Comparison of ENCODE assay signal across 8 cellular contexts in genomic region chr15:31360843-31361763, GRCh38. TPM values are rescaled to one million over a fixed set of nuclear protein-coding genes. Genes with fewer than 3 reads are reported as not detected.
A peak's percentile ranks its signal among the peaks of the same experiment; 100 is the strongest.
DNase-seq lines count a peak whose midpoint lies in the region; ATAC-seq, FAIRE-seq and TF ChIP-seq lines count a peak whose summit lies in the region.

No MANE protein-coding gene starts in this region.

- H3K36me3 ChIP-seq in liver (ENCODE audit: control insufficient read depth in 4 of 4, insufficient read depth in 3 of 4, low read depth in 1 of 4, low read length in 3 of 4) (no peaks in the 10 kb centered on the region), HepG2 (replicated peaks in 1 of 2; ENCODE audit: control insufficient read depth in 1 of 2, insufficient read depth in 2 of 2, low read length in 2 of 2) (0 out of 5 replicates have a peak, but pooled peaks cover 0 to 4% of the 10 kb centered on the region in 2 experiments)

- DNase-seq in HepG2 (ENCODE audit: low spot score), result no peak
- DNase-seq in NCI-H2196 (lab: John Stamatoyannopoulos, UW; ENCODE audit: unreplicated experiment), result peak; percentile 41
- peak; percentile 95 for DNase-seq in activated CD8-positive, alpha-beta T cell treated with anti-CD3 and anti-CD28 coated beads, Interleukin-2, amount 10 ng/mL, durations not matched to agents 7 days and 5 days
- DNase-seq in foreskin keratinocyte, result no peak
- peak; percentile 43 to 53 for DNase-seq in stimulated activated CD8-positive, alpha-beta memory T cell treated with anti-CD3 and anti-CD28 coated beads, Interleukin-7, amount 100 ng/mL, for 1 hour (ENCODE audit: low read depth in 2 of 2)
- no peak for DNase-seq in NCI-H446 treated with DMSO at 0.1 percent for 48 hours (lab: John Stamatoyannopoulos, UW)

- intact Hi-C loops in HepG2 (cut with micrococcal nuclease; ENCODE audit: unreplicated experiment), result no loop called here

- no peaks in the 10 kb centered on the region for H3K27me3 ChIP-seq in liver (ENCODE audit: control insufficient read depth in 4 of 4, insufficient read depth in 4 of 4, low read length in 3 of 4)
- H3K27me3 ChIP-seq in HepG2 (ENCODE audit: control insufficient read depth in 1 of 2, insufficient read depth in 2 of 2, low read length in 2 of 2), result no peaks in the 10 kb centered on the region
- H3K27me3 ChIP-seq in foreskin keratinocyte, result no peaks in the 10 kb centered on the region

- BruUV-seq in HepG2 (replicated peaks; lab: Mats Ljungman, UMichigan), result no TSS peak

- TF ChIP-seq CTCF in liver (IDR thresholded peaks at IDR 0.05; ENCODE audit: low read depth, low read length, missing input control) (no peak), HepG2 (CRISPR knock-in tag; IDR thresholded peaks at IDR 0.05) (no peak), foreskin keratinocyte (conservative IDR thresholded peaks at IDR 0.05) (peak; percentile 28)

- no peaks in the 10 kb centered on the region for H3K27me3 Mint-ChIP-seq in activated CD8-positive, alpha-beta T cell treated with anti-CD3 and anti-CD28 coated beads, Interleukin-2, amount 10 ng/mL, durations not matched to agents 7 days and 5 days (ENCODE audit: low read depth)

- TF ChIP-seq RAD21 in liver (IDR thresholded peaks at IDR 0.05) (peak in 1 of 2 donors; percentile 8), HepG2 (CRISPR knock-in tag; IDR thresholded peaks at IDR 0.05) (no peak)

- TF ChIP-seq EP300 in HepG2 (IDR thresholded peaks at IDR 0.05; ENCODE audit: low read depth in 2 of 2, low read length in 2 of 2), result no peak
- no peak for TF ChIP-seq EP300 in HepG2 (CRISPR knock-in tag; IDR thresholded peaks at IDR 0.05; ENCODE audit: borderline replicate concordance)

- H3K27ac ChIP-seq in liver (ENCODE audit: low read depth in 1 of 2, low read length in 2 of 2), result peak overlapping the region; percentile 57
- no peak overlapping the region for H3K27ac ChIP-seq in HepG2 (ENCODE audit: extremely low read length, insufficient read depth, low read length)
- H3K27ac ChIP-seq in foreskin keratinocyte, result peak overlapping the region; percentile 69

- CTCF ChIA-PET in HepG2 (lab: Yijun Ruan, JAX; ENCODE audit: low intra/inter-chr PET ratio, low total read pairs), result no interaction called here
- CTCF ChIA-PET in activated CD8-positive, alpha-beta T cell treated with anti-CD3 and anti-CD28 coated beads, Interleukin-2, amount 10 ng/mL, durations not matched to agents 7 days and 5 days (lab: Charles Lee), result interaction anchor here (0.9 to 15.9 kb wide), 9 partner anchors 8 to 128 kb away, joined by 3 to 271 read pairs (median 6); partner anchors contain the start of gene KLF13

- H2AFZ ChIP-seq in HepG2 (ENCODE audit: low read length), result no peak overlapping the region

- 70% methylated on average over 17 of the region's 17 CpGs for WGBS in liver
- WGBS in HepG2 (ENCODE audit: low lambda C conversion rate), result 89% methylated on average over 8 of the region's 17 CpGs

- ATAC-seq in HepG2 (no peak), HG03095 (IDR thresholded peaks at IDR 0.05; ENCODE audit: unreplicated experiment) (peak; percentile 61), foreskin keratinocyte (peak; percentile 24)
- peak; percentile 74 for ATAC-seq in activated CD8-positive, alpha-beta T cell treated with anti-CD3 and anti-CD28 coated beads, Interleukin-2, amount 10 ng/mL, durations not matched to agents 7 days and 5 days

- peaks cover 3% of the 10 kb centered on the region for H4K20me1 ChIP-seq in HepG2 (ENCODE audit: insufficient read depth, low read length)

- peaks cover 99% of the 10 kb centered on the region for H3K4me1 Mint-ChIP-seq in activated CD8-positive, alpha-beta T cell treated with anti-CD3 and anti-CD28 coated beads, Interleukin-2, amount 10 ng/mL, durations not matched to agents 7 days and 5 days (ENCODE audit: low read depth)

- TF ChIP-seq POLR2A in HepG2 (IDR thresholded peaks at IDR 0.05; ENCODE audit: insufficient read depth in 1 of 2, low read depth in 2 of 2, low read length in 2 of 2), result no peak

- no peak overlapping the region for H3K4me3 ChIP-seq in liver (ENCODE audit: low read depth in 1 of 3, low read length in 3 of 3)
- no peak overlapping the region for H3K4me3 ChIP-seq in HepG2 (replicated peaks in 1 of 3; ENCODE audit: insufficient read depth in 1 of 3, low read depth in 2 of 3, low read length in 3 of 3)

- H3K79me2 ChIP-seq in HepG2 (ENCODE audit: insufficient read depth, low read length), result peaks cover 19% of the 10 kb centered on the region

- H3K9me3 ChIP-seq in liver (ENCODE audit: control insufficient read depth in 4 of 4, low read length in 3 of 4), result no peaks in the 10 kb centered on the region
- H3K9me3 ChIP-seq in HepG2 (ENCODE audit: low read length), result no peaks in the 10 kb centered on the region

- H3K4me1 ChIP-seq in liver (ENCODE audit: control insufficient read depth in 4 of 4, insufficient read depth in 4 of 4, low read length in 3 of 4) (peaks cover 32 to 78% (median 63%) of the 10 kb centered on the region in 4 donors), HepG2 (ENCODE audit: insufficient read depth, low read length) (peaks cover 10% of the 10 kb centered on the region; the same call in 1 of the 2 replicates), foreskin keratinocyte (peaks cover 40% of the 10 kb centered on the region)

- no peaks in the 10 kb centered on the region for H3K9me3 Mint-ChIP-seq in activated CD8-positive, alpha-beta T cell treated with anti-CD3 and anti-CD28 coated beads, Interleukin-2, amount 10 ng/mL, durations not matched to agents 7 days and 5 days (ENCODE audit: insufficient read depth)

- in situ Hi-C loops in HepG2 (cut with HindIII; ENCODE audit: extremely low pct_ligation_motif_present, low pct_unique_long_range_greater_than_20kb), result no loop called here

- H3K36me3 Mint-ChIP-seq in activated CD8-positive, alpha-beta T cell treated with anti-CD3 and anti-CD28 coated beads, Interleukin-2, amount 10 ng/mL, durations not matched to agents 7 days and 5 days (ENCODE audit: low read depth), result peaks cover 58% of the 10 kb centered on the region

- POLR2A ChIA-PET in HepG2 (lab: Yijun Ruan, JAX), result no interaction called here
- POLR2A ChIA-PET in activated CD8-positive, alpha-beta T cell treated with anti-CD3 and anti-CD28 coated beads, Interleukin-2, amount 10 ng/mL, durations not matched to agents 7 days and 5 days (lab: Charles Lee), result interaction anchor here (0.6 to 8.9 kb wide), 18 partner anchors 8 to 146 kb away, joined by 3 to 90 read pairs (median 6); partner anchors contain the start of gene KLF13

- H3K9ac ChIP-seq in liver (ENCODE audit: low read depth in 1 of 2, low read length in 2 of 2) (peak overlapping the region in 1 of 2 donors; percentile 23), HepG2 (ENCODE audit: insufficient read depth, low read depth, low read length) (no peak overlapping the region)

- peak overlapping the region; percentile 94 for H3K27ac Mint-ChIP-seq in activated CD8-positive, alpha-beta T cell treated with anti-CD3 and anti-CD28 coated beads, Interleukin-2, amount 10 ng/mL, durations not matched to agents 7 days and 5 days

- no peak overlapping the region for H3K4me2 ChIP-seq in HepG2 (ENCODE audit: low read depth, low read length)

- FAIRE-seq in HepG2 (lab: Jason Lieb, UNC), result no peak

- peak overlapping the region; percentile 54 for H3K4me3 Mint-ChIP-seq in activated CD8-positive, alpha-beta T cell treated with anti-CD3 and anti-CD28 coated beads, Interleukin-2, amount 10 ng/mL, durations not matched to agents 7 days and 5 days

TF ChIP-seq in liver, 16 proteins besides CTCF, POLR2A, EP300 and RAD21 (continues in another document):
- TF ChIP-seq JUND (IDR thresholded peaks at IDR 0.05) (no peak), EGR1 (IDR thresholded peaks at IDR 0.05; ENCODE audit: low read depth in 2 of 2) (no peak), HNF4A (conservative IDR thresholded peaks at IDR 0.05) (no peak), MAX (IDR thresholded peaks at IDR 0.05) (no peak)

TF ChIP-seq in HepG2, 621 proteins besides CTCF, POLR2A, EP300 and RAD21 (continues in another document):
- TF ChIP-seq ZNF510 (CRISPR knock-in tag; IDR thresholded peaks at IDR 0.05; ENCODE audit: low read depth), result no peak

RNA-seq across cellular contexts. Expression of gene KLF13, which starts 34.5 kb away (rescaled TPM):
- total RNA-seq in liver (10 to 100 TPM; 64.6 to 77.1 TPM), HepG2 (2016; rRNA removed; fragmentation: Illumina TruSeq; extraction: Trizol) (25.1 and 27.8 TPM in 2 replicates), foreskin keratinocyte (57.9 and 58.1 TPM in 2 replicates)
- polyA plus RNA-seq in liver (10 to 100 TPM; 17.4 to 50.5 TPM), HepG2 (2011; rRNA removed) (16.8 and 18.8 TPM in 2 replicates), foreskin keratinocyte (54.9 and 55.8 TPM in 2 replicates)
- total RNA-seq in HepG2 (2016; cell fraction: cytosol; rRNA removed; fragmentation: Illumina TruSeq; extraction: Trizol; ENCODE audit: low read depth), result 1.4 and 2.8 TPM in 2 replicates
- total RNA-seq in HepG2 (2016; cell fraction: insoluble cytoplasmic fraction; rRNA removed; fragmentation: Illumina TruSeq; extraction: Trizol), result 21.2 and 24.1 TPM in 2 replicates
- 6.8 and 8.3 TPM in 2 replicates for total RNA-seq in HepG2 (2016; cell fraction: membrane; rRNA removed; fragmentation: Illumina TruSeq; extraction: Trizol)
- 13.1 and 18.9 TPM in 2 replicates for total RNA-seq in HepG2 (2016; cell fraction: nucleus; rRNA removed; fragmentation: Illumina TruSeq; extraction: Trizol)
- polyA plus RNA-seq in HepG2 (2011; cell fraction: cytosol; rRNA removed), result 9.1 and 11.1 TPM in 2 replicates
- 12.3 and 14.2 TPM in 2 replicates for polyA plus RNA-seq in HepG2 (2011; cell fraction: nucleus; rRNA removed)
- polyA plus RNA-seq in HepG2 (2012), result 22.0 and 24.4 TPM in 2 replicates
- 1.1 and 2.1 TPM in 2 replicates for polyA plus RNA-seq in HepG2 (2016; cell fraction: cytosol; fragmentation: Illumina TruSeq; extraction: Trizol; ENCODE audit: low read depth)
- 31.2 and 34.3 TPM in 2 replicates for polyA plus RNA-seq in HepG2 (2016; cell fraction: insoluble cytoplasmic fraction; fragmentation: Illumina TruSeq; extraction: Trizol; ENCODE audit: low read depth)
- 5.5 and 7.5 TPM in 2 replicates for polyA plus RNA-seq in HepG2 (2016; cell fraction: membrane; fragmentation: Illumina TruSeq; extraction: Trizol; ENCODE audit: low read depth)
- polyA plus RNA-seq in HepG2 (2016; cell fraction: nucleus; fragmentation: Illumina TruSeq; extraction: Trizol; ENCODE audit: insufficient read depth, low read depth), result 30.0 and 34.4 TPM in 2 replicates
- polyA minus RNA-seq in HepG2 (2011; rRNA and poly(A)+ RNA removed; ENCODE audit: low replicate concordance), result 23.8 and 65.8 TPM in 2 replicates
- polyA minus RNA-seq in HepG2 (2011; cell fraction: cytosol; rRNA and poly(A)+ RNA removed), result 12.2 and 13.9 TPM in 2 replicates
- 6.3 and 8.8 TPM in 2 replicates for polyA minus RNA-seq in HepG2 (2011; cell fraction: nucleus; rRNA and poly(A)+ RNA removed)
- 100 to 1,000 TPM; 214 to 215 TPM for total RNA-seq in activated CD8-positive, alpha-beta T cell treated with anti-CD3 and anti-CD28 coated beads, Interleukin-2, amount 10 ng/mL, durations not matched to agents 7 days and 5 days

Comparison
In these comparisons a context has a peak if more than half of its experiments do, and no peak if none do; other contexts are left out.
1. DNase-seq: peak in NCI-H2196 (single experiment), activated CD8-positive, alpha-beta T cell treated with anti-CD3 and anti-CD28 coated beads, Interleukin-2, amount 10 ng/mL, durations not matched to agents 7 days and 5 days (single experiment) and stimulated activated CD8-positive, alpha-beta memory T cell treated with anti-CD3 and anti-CD28 coated beads, Interleukin-7, amount 100 ng/mL, for 1 hour (2 of 2); none in HepG2 (single experiment), foreskin keratinocyte (0 of 2) and NCI-H446 treated with DMSO at 0.1 percent for 48 hours (single experiment).